ENCODE assay signal across 25 cellular contexts in the genomic region with DNA sequence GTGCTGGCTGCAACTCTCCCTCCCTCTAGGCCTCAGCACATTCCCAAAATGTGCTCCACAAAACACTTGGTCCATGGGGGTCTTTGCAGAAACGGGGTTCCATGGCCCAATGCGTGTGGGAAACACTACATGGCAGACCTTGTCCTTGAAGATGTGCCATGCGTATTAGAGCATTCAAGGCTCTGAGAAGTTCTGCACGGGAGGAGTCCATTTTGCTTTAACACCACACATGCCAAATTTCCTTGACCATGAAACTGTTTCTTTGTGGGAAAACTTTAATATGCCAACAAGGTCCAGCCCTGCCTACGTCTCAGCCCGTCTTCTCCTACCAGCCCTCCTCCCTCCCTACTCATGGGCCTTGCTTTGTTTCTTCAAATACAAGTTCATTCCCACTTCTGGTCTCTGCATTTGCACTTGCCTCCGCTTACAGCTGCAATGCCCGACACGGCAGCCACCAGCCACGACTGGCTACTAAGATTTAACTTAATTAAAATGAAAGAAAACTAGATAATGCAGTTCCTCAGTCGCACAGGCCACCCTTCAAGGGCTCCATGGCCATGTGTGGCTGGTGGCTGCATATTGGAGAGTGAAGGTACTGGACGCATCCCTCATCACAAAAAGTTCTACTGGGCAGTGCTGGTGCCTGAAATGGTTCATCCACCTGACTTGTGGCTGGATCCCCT. TPM values are rescaled to one million over a fixed set of nuclear protein-coding genes. Genes with fewer than 3 reads are reported as not detected.
DNase-seq lines count a peak whose midpoint lies in the region; ATAC-seq, FAIRE-seq and TF ChIP-seq lines count a peak whose summit lies in the region.
"Had no signal": no experiment of that assay in that cellular context is flagged by ENCODE, and none has a peak within 500 bp of the region (broad histone marks: within the 10 kb centered on the region; RNA-seq: fewer than 3 reads in every experiment).

No MANE protein-coding gene starts in this region.

- POLR2A ChIA-PET in RWPE1 (lab: Yijun Ruan, JAX; ENCODE audit: low non-redundant PET), result no interaction called here
- POLR2A ChIA-PET in K562 (lab: Yijun Ruan, JAX), result interaction anchor here (0.6 kb wide), 2 partner anchors 22 to 282 kb away, joined by 3 read pairs; no protein-coding TSS in a partner anchor

- H3K4me1 ChIP-seq in BE2C (0 out of 2 replicates have a peak, but pooled peaks cover 2% of the 10 kb centered on the region), K562 (replicated peaks in 1 of 2; ENCODE audit: control insufficient read depth in 2 of 2, insufficient read depth in 2 of 2, low read length in 2 of 2) (peaks cover 0 to 28% of the 10 kb centered on the region in 2 experiments; a peak in 2 of 5 replicates), kidney (ENCODE audit: control insufficient read depth in 1 of 2, insufficient read depth in 1 of 2, low read depth in 1 of 2, low read length in 2 of 2) (peaks cover 7 to 26% of the 10 kb centered on the region in 2 donors), small intestine (ENCODE audit: control insufficient read depth in 2 of 2, insufficient read depth in 1 of 2, low read depth in 1 of 2, low read length in 1 of 2) (no peaks in the 10 kb centered on the region)
- H3K4me1 ChIP-seq: A549, BLaER1, Caco-2 had no signal

- no peak for TF ChIP-seq RAD21 in K562 (CRISPR knock-in tag; conservative IDR thresholded peaks at IDR 0.05 in 1 of 2, IDR thresholded peaks at IDR 0.05 in 1 of 2)

- in situ Hi-C loops in K562 (cut with MboI), result loop anchor here (5.0 kb wide), 1 partner anchor 276 kb away; no protein-coding TSS in a partner anchor

- no peak for FAIRE-seq in K562 (lab: Jason Lieb, UNC)
- no peak for FAIRE-seq in kidney (lab: Jason Lieb, UNC)
- FAIRE-seq in small intestine (lab: Jason Lieb, UNC), result no peak
- FAIRE-seq in frontal cortex (lab: Jason Lieb, UNC), result no peak
- FAIRE-seq: A549, GM12878, GM19239 had no signal

- TF ChIP-seq POLR2A in K562 (conservative IDR thresholded peaks at IDR 0.05), result no peak

- TF ChIP-seq EP300 in K562 (IDR thresholded peaks at IDR 0.05; ENCODE audit: low read length), result no peak

- H4K20me1 ChIP-seq in K562 (replicated peaks; ENCODE audit: control insufficient read depth, insufficient read depth, low read length), result peaks cover 12% of the 10 kb centered on the region
- H4K20me1 ChIP-seq: BLaER1 had no signal

- H3K4me3 ChIP-seq in BE2C (ENCODE audit: low read depth, low read length), result no peak overlapping the region
- no peak overlapping the region for H3K4me3 ChIP-seq in K562
- H3K4me3 ChIP-seq in kidney (ENCODE audit: low read length in 2 of 2), result no peak overlapping the region
- no peak overlapping the region for H3K4me3 ChIP-seq in small intestine (ENCODE audit: low read depth in 1 of 2, low read length in 2 of 2)
- H3K4me3 ChIP-seq: A549, BLaER1, GM12878, GM23248 had no signal

- CTCF ChIA-PET in RWPE1 (lab: Yijun Ruan, JAX), result interaction anchor here (0.6 kb wide), 1 partner anchor 10 kb away, joined by 4 read pairs; no protein-coding TSS in a partner anchor
- CTCF ChIA-PET in K562 (lab: Yijun Ruan, JAX; ENCODE audit: low intra/inter-chr PET ratio), result no interaction called here

- H3K9me3 ChIP-seq in BE2C (no peaks in the 10 kb centered on the region), K562 (replicated peaks; ENCODE audit: control insufficient read depth, insufficient read depth, low read depth, low read length) (no peaks in the 10 kb centered on the region), kidney (ENCODE audit: control insufficient read depth in 1 of 2, low read length in 2 of 2) (no peaks in the 10 kb centered on the region), small intestine (ENCODE audit: control insufficient read depth, low read depth) (no peaks in the 10 kb centered on the region)
- H3K9me3 ChIP-seq: A549, BLaER1, Caco-2 had no signal

- H3K36me3 ChIP-seq in BE2C (no peaks in the 10 kb centered on the region), K562 (ENCODE audit: control insufficient read depth, insufficient read depth, low read length) (peaks cover 5% of the 10 kb centered on the region; the same call in 1 of the 3 replicates), kidney (ENCODE audit: control insufficient read depth in 1 of 2, insufficient read depth in 2 of 2, low read length in 2 of 2) (peaks cover 31 to 50% of the 10 kb centered on the region in 2 donors), small intestine (ENCODE audit: control insufficient read depth in 2 of 2, insufficient read depth in 2 of 2, low read length in 2 of 2) (no peaks in the 10 kb centered on the region)

- H2AFZ ChIP-seq in K562 (ENCODE audit: low read depth, low read length), result no peak overlapping the region
- H2AFZ ChIP-seq: GM23248 had no signal

- H3K9me1 ChIP-seq in K562 (ENCODE audit: control insufficient read depth, insufficient read depth, low read length), result no peaks in the 10 kb centered on the region

- H3K79me2 ChIP-seq in K562 (ENCODE audit: control insufficient read depth, insufficient read depth, low read length), result no peaks in the 10 kb centered on the region

- H3K4me2 ChIP-seq in K562 (ENCODE audit: insufficient read depth, low read length), result no peak overlapping the region
- H3K4me2 ChIP-seq: A549, BLaER1 had no signal

- intact Hi-C loops in K562 (cut with micrococcal nuclease), result no loop called here
- intact Hi-C loops in kidney (cut with DNase I), result loop anchor here (10.0 kb wide), 1 partner anchor 274 kb away; no protein-coding TSS in a partner anchor

- no TSS peak for BruUV-seq in K562 (replicated peaks; lab: Mats Ljungman, UMichigan)

- H3K9ac ChIP-seq in K562 (ENCODE audit: insufficient read depth in 1 of 2, low read depth in 2 of 2, low read length in 2 of 2), result no peak overlapping the region
- no peak overlapping the region for H3K9ac ChIP-seq in kidney (ENCODE audit: low read length in 2 of 2)
- H3K9ac ChIP-seq: BLaER1, GM23248 had no signal

- DNase-seq in BE2C (peak; percentile 36), RWPE1 (ENCODE audit: low spot score) (no peak), K562 (ENCODE audit: extremely low read depth in 1 of 4, low spot score in 3 of 4) (no peak), kidney (peak; percentile 20), small intestine (no peak), frontal cortex (ENCODE audit: low spot score in 2 of 2) (no peak)
- DNase-seq: Caco-2; CD4-positive, CD25-positive, alpha-beta regulatory T cell; DMS153; DND-41; GDM1; GM23248; H9; HFFc6 had no signal

- H3K27ac ChIP-seq in RWPE1 (peak overlapping the region; percentile 30), K562 (ENCODE audit: extremely low read depth, low read depth, low read length) (no peak overlapping the region), kidney (ENCODE audit: low read depth in 2 of 2, low read length in 2 of 2) (no peak overlapping the region), small intestine (ENCODE audit: low read depth in 1 of 2, low read length in 1 of 2) (no peak overlapping the region)
- H3K27ac ChIP-seq: 22Rv1, A549, BLaER1, C4-2B, GM23248 had no signal

- WGBS in K562 (ENCODE audit: insufficient coverage, low coverage, missing lambda C conversion rate), result 52% methylated on average over 12 of the region's 12 CpGs
- 73 to 84% (median 74%) methylated on average over 12 of the region's 12 CpGs for WGBS in small intestine, 3 donors

- TF ChIP-seq CTCF in BE2C (IDR thresholded peaks at IDR 0.05; ENCODE audit: low read depth, low read length), result no peak
- TF ChIP-seq CTCF in RWPE1 (conservative IDR thresholded peaks at IDR 0.05; ENCODE audit: low read depth), result no peak
- TF ChIP-seq CTCF in K562 (IDR thresholded peaks at IDR 0.05 in 2 of 3, conservative IDR thresholded peaks at IDR 0.05 in 1 of 3; ENCODE audit: insufficient read depth in 2 of 3, low read depth in 1 of 3, low read length in 3 of 3), result no peak
- TF ChIP-seq CTCF in kidney (IDR thresholded peaks at IDR 0.05; ENCODE audit: borderline replicate concordance, extremely low read depth, insufficient read depth), result no peak

- H3K27me3 ChIP-seq in BE2C (no peaks in the 10 kb centered on the region), K562 (ENCODE audit: control insufficient read depth in 2 of 2, insufficient read depth in 2 of 2, low read length in 2 of 2) (no peaks in the 10 kb centered on the region), small intestine (ENCODE audit: control insufficient read depth in 2 of 2, insufficient read depth in 2 of 2, low read length in 2 of 2) (no peaks in the 10 kb centered on the region)
- H3K27me3 ChIP-seq: BLaER1 had no signal

- ATAC-seq in K562 (no peak), HG02571 (IDR thresholded peaks at IDR 0.05; ENCODE audit: unreplicated experiment) (no peak)
- no peak for ATAC-seq in activated CD4-positive, CD25-positive, alpha-beta regulatory T cell treated with anti-CD3 and anti-CD28 coated beads, Interleukin-2, amount 50 U/mL, for 24 hours
- ATAC-seq: A549; CD8-positive, alpha-beta T cell; GM12878; HCT116 had no signal

RNA-seq across cellular contexts. Expression of gene TAS1R2, which starts 19.2 kb away (rescaled TPM):
- polyA plus RNA-seq in BE2C (2012; ENCODE audit: insufficient read depth, insufficient read length, low read depth), result not detected
- total RNA-seq in K562 (2011; cell fraction: chromatin; rRNA removed; ENCODE audit: low replicate concordance), result not detected in 2 replicates
- total RNA-seq in K562 (2011; cell fraction: nucleolus; rRNA removed), result not detected in 2 replicates
- not detected in 2 replicates for total RNA-seq in K562 (2011; cell fraction: nucleoplasm; rRNA removed)
- total RNA-seq in K562 (2014; rRNA removed) (not detected in 2 replicates), K562 (2014; rRNA removed; fragmentation: Illumina TruSeq; extraction: Trizol) (not detected in 2 replicates), K562 (2015; rRNA removed; fragmentation: Illumina TruSeq; extraction: Trizol) (not detected in 2 replicates), K562 (2021) (not detected in 2 replicates), kidney (not detected), frontal cortex (not detected)
- polyA plus RNA-seq in K562 (2011; rRNA removed) (not detected in 2 replicates), K562 (2014; fragmentation: Illumina TruSeq; extraction: Trizol) (not detected in 2 replicates), K562 (2014; fragmentation: Nextera tagmentation; extraction: Ambion mirVana) (not detected), K562 (2014; rRNA removed) (not detected in 2 replicates), kidney (ENCODE audit: insufficient read depth, low read depth, low replicate concordance) (not detected), small intestine (not detected)
- 0.03 TPM in 1 of 2 replicates, not detected in the other for polyA plus RNA-seq in K562 (2011; cell fraction: cytosol; rRNA removed)
- polyA plus RNA-seq in K562 (2011; cell fraction: nucleus; rRNA removed), result 0.04 TPM in 1 of 2 replicates, not detected in the other
- polyA plus RNA-seq in K562 (2012), result not detected in 2 replicates
- polyA minus RNA-seq in K562 (2011; rRNA and poly(A)+ RNA removed), result not detected in 2 replicates
- not detected in 2 replicates for polyA minus RNA-seq in K562 (2011; cell fraction: cytosol; rRNA and poly(A)+ RNA removed)
- not detected in 2 replicates for polyA minus RNA-seq in K562 (2011; cell fraction: nucleus; rRNA and poly(A)+ RNA removed)
- total RNA-seq: Caco-2; CD4-positive, CD25-positive, alpha-beta regulatory T cell; CD8-positive, alpha-beta T cell; GM12878; GM23248; H4; H9; HFFc6 had no signal
- polyA plus RNA-seq: A549; CD4-positive, CD25-positive, alpha-beta regulatory T cell; GM12878; GM23248 had no signal

RNA-seq across cellular contexts. Expression of gene ALDH4A1, which starts 23.7 kb away (rescaled TPM):
- polyA plus RNA-seq in BE2C (2012; ENCODE audit: insufficient read depth, insufficient read length, low read depth), result 19.6 TPM
- total RNA-seq in K562 (2011; cell fraction: chromatin; rRNA removed; ENCODE audit: low replicate concordance), result 11.2 and 40.7 TPM in 2 replicates
- 26.5 and 44.0 TPM in 2 replicates for total RNA-seq in K562 (2011; cell fraction: nucleolus; rRNA removed)
- 15.6 and 16.3 TPM in 2 replicates for total RNA-seq in K562 (2011; cell fraction: nucleoplasm; rRNA removed)
- total RNA-seq in K562 (2014; rRNA removed), result 27.2 and 28.7 TPM in 2 replicates
- total RNA-seq in K562 (2014; rRNA removed; fragmentation: Illumina TruSeq; extraction: Trizol), result 4.8 and 6.7 TPM in 2 replicates
- total RNA-seq in K562 (2015; rRNA removed; fragmentation: Illumina TruSeq; extraction: Trizol), result 16.6 and 17.0 TPM in 2 replicates
- 29.2 and 31.4 TPM in 2 replicates for total RNA-seq in K562 (2021)
- 18.8 and 22.1 TPM in 2 replicates for polyA plus RNA-seq in K562 (2011; rRNA removed)
- polyA plus RNA-seq in K562 (2011; cell fraction: cytosol; rRNA removed), result 19.8 and 47.1 TPM in 2 replicates
- 30.2 and 60.5 TPM in 2 replicates for polyA plus RNA-seq in K562 (2011; cell fraction: nucleus; rRNA removed)
- polyA plus RNA-seq in K562 (2012), result 27.3 and 32.5 TPM in 2 replicates
- 15.2 and 21.6 TPM in 2 replicates for polyA plus RNA-seq in K562 (2014; fragmentation: Illumina TruSeq; extraction: Trizol)
- polyA plus RNA-seq in K562 (2014; fragmentation: Nextera tagmentation; extraction: Ambion mirVana), result under 1 TPM; 0.27 to 0.73 TPM
- 31.2 and 34.3 TPM in 2 replicates for polyA plus RNA-seq in K562 (2014; rRNA removed)
- polyA minus RNA-seq in K562 (2011; rRNA and poly(A)+ RNA removed), result 4.7 and 11.0 TPM in 2 replicates
- 15.9 and 21.1 TPM in 2 replicates for polyA minus RNA-seq in K562 (2011; cell fraction: cytosol; rRNA and poly(A)+ RNA removed)
- polyA minus RNA-seq in K562 (2011; cell fraction: nucleus; rRNA and poly(A)+ RNA removed), result 13.7 and 17.0 TPM in 2 replicates
- 49.3 TPM for total RNA-seq in kidney
- polyA plus RNA-seq in kidney (ENCODE audit: insufficient read depth, low read depth, low replicate concordance), result 352 TPM
- polyA plus RNA-seq in small intestine, result 1 to 10 TPM in 1 of 3 donors, under 1 TPM in 2; 0.22 to 6.3 (median 0.81) TPM
- 4.5 TPM for total RNA-seq in frontal cortex

Comparison
In these comparisons a context has a peak if more than half of its experiments do, and no peak if none do; other contexts are left out.
1. DNase-seq: peak in BE2C (single experiment) and kidney (single experiment); none in RWPE1 (single experiment), K562 (0 of 4), small intestine (single experiment) and frontal cortex (0 of 2).